In the genomic region with DNA sequence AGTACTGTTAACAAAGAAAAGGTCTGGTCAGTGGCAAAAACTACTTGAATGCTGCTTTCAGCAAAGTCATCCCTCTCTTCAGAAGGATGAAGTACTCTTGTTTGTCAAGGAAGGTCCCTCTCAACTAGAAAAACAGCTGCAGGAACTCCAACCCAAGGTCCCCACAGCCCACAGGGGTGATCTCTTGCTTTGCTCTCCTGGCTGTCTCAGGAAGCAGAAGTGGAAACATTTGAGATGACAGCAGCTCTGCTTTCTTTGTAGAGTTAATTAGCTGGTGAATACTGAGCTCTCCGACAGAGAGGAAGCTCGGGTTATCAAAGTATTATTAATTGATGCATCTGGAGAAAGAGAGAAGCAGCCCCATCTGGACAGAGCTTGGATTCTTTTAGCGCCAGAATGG, we compare ENCODE assay signal across 12 cellular contexts.
"Had no signal": no experiment of that assay in that cellular context is flagged by ENCODE, and none has a peak within 500 bp of the region (broad histone marks: within the 10 kb centered on the region; RNA-seq: fewer than 3 reads in every experiment).

No MANE protein-coding gene starts in this region.

- DNase-seq: activated CD4-positive, alpha-beta T cell treated with anti-CD3 and anti-CD28 coated beads, Interleukin-2, amount 50 U/mL, for 4 hours; activated effector memory CD4-positive, alpha-beta T cell treated with Interleukin-2 at 50 U/mL for 16 hours; activated naive CD8-positive, alpha-beta T cell treated with anti-CD3 and anti-CD28 coated beads for 36 hours; activated T-cell treated with anti-CD3 and anti-CD28 coated beads, Interleukin-2, amount 50 U/mL, for 1 hour; brain microvascular endothelial cell; effector memory CD8-positive, alpha-beta T cell; gastrocnemius medialis; heart right ventricle; left lung; mucosa of descending colon; naive thymus-derived CD8-positive, alpha-beta T cell; transverse colon had no signal
